In genomic region chr1:31064685-31065309, GRCh38 we compare ENCODE assay signal across 8 cellular contexts. TPM values are rescaled to one million over a fixed set of nuclear protein-coding genes. Genes with fewer than 3 reads are reported as not detected.
DNase-seq lines count a peak whose midpoint lies in the region; ATAC-seq and TF ChIP-seq lines count a peak whose summit lies in the region.

No MANE protein-coding gene starts in this region.

- no peaks in the 10 kb centered on the region for H3K36me3 ChIP-seq in HUES6 (ENCODE audit: control insufficient read depth, insufficient read depth, low read length)
- no peaks in the 10 kb centered on the region for H3K36me3 ChIP-seq in fibroblast of lung (ENCODE audit: control insufficient read depth, insufficient read depth, low read length)

- no peaks in the 10 kb centered on the region for H3K9me3 Mint-ChIP-seq in nephron

- peaks cover 20% of the 10 kb centered on the region for H3K4me1 Mint-ChIP-seq in nephron

- H3K9me3 ChIP-seq in HUES6 (ENCODE audit: control insufficient read depth, insufficient read depth, low read depth, low read length): no peaks in the 10 kb centered on the region
- no peaks in the 10 kb centered on the region for H3K9me3 ChIP-seq in fibroblast of lung (ENCODE audit: control insufficient read depth, insufficient read depth, low read depth, low read length)

- H3K9ac ChIP-seq in HUES6 (ENCODE audit: low read length) (peak overlapping the region; percentile 98), fibroblast of lung (ENCODE audit: insufficient read depth, low read length) (peak overlapping the region; percentile 92)

- peaks cover 55% of the 10 kb centered on the region for H3K79me2 ChIP-seq in fibroblast of lung (ENCODE audit: control insufficient read depth, insufficient read depth, low read length)

- peak overlapping the region; percentile 99 to 100 (median 100) for H3K4me3 Mint-ChIP-seq in nephron

- H3K4me3 ChIP-seq in HUES6 (ENCODE audit: low read depth, low read length) (peak overlapping the region; percentile 99), fibroblast of lung (replicated peaks in 1 of 4; ENCODE audit: control extremely low read depth in 1 of 4, insufficient read depth in 1 of 4, low read depth in 3 of 4, low read length in 4 of 4) (peak overlapping the region; percentile 76 to 99 (median 91))

- peak overlapping the region; percentile 85 for H3K4me2 ChIP-seq in fibroblast of lung (ENCODE audit: extremely low read depth, insufficient read depth, low read length)

- TF ChIP-seq CTCF in VCaP (conservative IDR thresholded peaks at IDR 0.05) (no peak), fibroblast of lung (conservative IDR thresholded peaks at IDR 0.05 in 1 of 2, IDR thresholded peaks at IDR 0.05 in 1 of 2; ENCODE audit: low read depth in 1 of 2, low read length in 2 of 2) (no peak), nephron (IDR thresholded peaks at IDR 0.05; ENCODE audit: unreplicated experiment in 3 of 3) (no peak)

- no peaks in the 10 kb centered on the region for H3K27me3 Mint-ChIP-seq in nephron (ENCODE audit: low read depth)

- H2AFZ ChIP-seq in fibroblast of lung (ENCODE audit: low read length): peak overlapping the region; percentile 47

- H3K4me1 ChIP-seq in HUES6 (ENCODE audit: control insufficient read depth, insufficient read depth, low read length): peaks cover 6% of the 10 kb centered on the region; the same call in 1 of the 2 replicates
- no peaks in the 10 kb centered on the region for H3K4me1 ChIP-seq in fibroblast of lung (ENCODE audit: control insufficient read depth, extremely low read depth, insufficient read depth, low read length)

- H3K27me3 ChIP-seq in HUES6 (ENCODE audit: control insufficient read depth, insufficient read depth, low read length): no peaks in the 10 kb centered on the region
- no peaks in the 10 kb centered on the region for H3K27me3 ChIP-seq in fibroblast of lung (ENCODE audit: control insufficient read depth, insufficient read depth, low read length)

- DNase-seq in activated effector memory CD4-positive, alpha-beta T cell treated with anti-CD3 and anti-CD28 coated beads, Interleukin-2, amount 50 U/mL, for 16 hours: peak; percentile 77
- no peak for DNase-seq in activated effector memory CD4-positive, alpha-beta T cell treated with Interleukin-2 at 50 U/mL for 16 hours
- DNase-seq in fibroblast of lung (ENCODE audit: low read depth in 2 of 2): peak; percentile 11 to 44
- no peak for DNase-seq in amniotic stem cell (lab: John Stamatoyannopoulos, UW)

- H3K36me3 Mint-ChIP-seq in nephron (ENCODE audit: low read depth): peaks cover 4% of the 10 kb centered on the region

- H3K27ac ChIP-seq in HUES6 (ENCODE audit: low read depth, low read length) (peak overlapping the region; percentile 98), VCaP (peak overlapping the region; percentile 92), fibroblast of lung (ENCODE audit: insufficient read depth, low read length) (peak overlapping the region; percentile 95)

- H4K20me1 ChIP-seq in fibroblast of lung (ENCODE audit: control insufficient read depth, extremely low read depth, insufficient read depth, low read length): peaks cover 7% of the 10 kb centered on the region

- H3K27ac Mint-ChIP-seq in nephron: peak overlapping the region; percentile 100

- ATAC-seq in GM19455 (IDR thresholded peaks at IDR 0.05; ENCODE audit: unreplicated experiment): no peak

RNA-seq across cellular contexts. Expression of gene PUM1, which starts 0.7 kb away (rescaled TPM):
- total RNA-seq in fibroblast of lung: 55.2 and 59.3 TPM in 2 replicates
- 70.5 and 83.1 TPM in 2 replicates for polyA plus RNA-seq in fibroblast of lung
- 37.4 and 52.3 TPM in 2 replicates for polyA plus RNA-seq in fibroblast of lung (2012)
- polyA minus RNA-seq in fibroblast of lung (ENCODE audit: low replicate concordance): 319 and 401 TPM in 2 replicates

Comparison
In these comparisons a context has a peak if more than half of its experiments do, and no peak if none do; other contexts are left out.
1. DNase-seq: peak in activated effector memory CD4-positive, alpha-beta T cell treated with anti-CD3 and anti-CD28 coated beads, Interleukin-2, amount 50 U/mL, for 16 hours (single experiment) and fibroblast of lung (2 of 2); none in activated effector memory CD4-positive, alpha-beta T cell treated with Interleukin-2 at 50 U/mL for 16 hours (single experiment) and amniotic stem cell (single experiment).
2. Peak in every context shown above with its lines, with median percentiles within 50 percentile points of each other: H3K27ac ChIP-seq.